33 cellular contexts compared by ENCODE assay signal in genomic region chr15:37138586-37138985, GRCh38.
"Had no signal": no experiment of that assay in that cellular context is flagged by ENCODE, and none has a peak within 500 bp of the region (broad histone marks: within the 10 kb centered on the region; RNA-seq: fewer than 3 reads in every experiment).

No MANE protein-coding gene starts in this region.

- H3K36me3 Mint-ChIP-seq: mesothelial cell of epicardium; naive B cell; natural killer cell treated with Interleukin-12 subunit alpha and Interleukin-12 subunit beta and Interleukin-15 and Interleukin-18, amount 100 ng/mL, for 72 hours had no signal

- H3K79me2 ChIP-seq: hepatocyte, parathyroid adenoma had no signal

- ATAC-seq: esophagus mucosa; gastrocnemius medialis; left lobe of liver; mucosa of descending colon; natural killer cell treated with Interleukin-12 subunit alpha and Interleukin-12 subunit beta and Interleukin-15 and Interleukin-18, amount 100 ng/mL, for 72 hours; right lobe of liver; stimulated activated naive CD8-positive, alpha-beta T cell treated with anti-CD3 and anti-CD28 coated beads, Interleukin-15, amount 100 ng/mL, for 72 hours; upper lobe of right lung had no signal

- H3K27me3 Mint-ChIP-seq: natural killer cell treated with Interleukin-12 subunit alpha and Interleukin-12 subunit beta and Interleukin-15 and Interleukin-18, amount 100 ng/mL, for 72 hours; progenitor cell of endocrine pancreas had no signal

- H3K4me3 Mint-ChIP-seq: endodermal cell; mesothelial cell of epicardium; naive B cell; natural killer cell treated with Interleukin-12 subunit alpha and Interleukin-12 subunit beta and Interleukin-15 and Interleukin-18, amount 100 ng/mL, for 72 hours; neural crest cell; stimulated activated naive CD8-positive, alpha-beta T cell treated with anti-CD3 and anti-CD28 coated beads, Interleukin-15, amount 100 ng/mL, for 72 hours had no signal

- H3K27me3 ChIP-seq: gastrocnemius medialis, hepatocyte, right lobe of liver, suprapubic skin, transverse colon, uterus had no signal

- H2AFZ ChIP-seq: hepatocyte, parathyroid adenoma had no signal

- H3K9me3 ChIP-seq: gastrocnemius medialis, mucosa of descending colon, neutrophil, right lobe of liver, suprapubic skin, transverse colon, upper lobe of right lung, uterus had no signal

- H3K27ac ChIP-seq: dorsolateral prefrontal cortex, epithelial cell of prostate, gastrocnemius medialis, hepatocyte, neutrophil, parathyroid adenoma, right lobe of liver, suprapubic skin, transverse colon, upper lobe of right lung, uterus had no signal

- DNase-seq: dorsolateral prefrontal cortex; effector CD8-positive, alpha-beta T cell; endodermal cell; foreskin fibroblast; gastrocnemius medialis; head of caudate nucleus; kidney; mesenchymal stem cell; mucosa of descending colon; naive B cell; right lobe of liver; stimulated activated CD4-positive, alpha-beta T cell treated with anti-CD3 and anti-CD28 coated beads, Interleukin-12 subunit alpha, Interleukin-12 subunit beta, amount 100 ng/mL, for 4 hours; stimulated activated CD4-positive, alpha-beta T cell treated with anti-CD3 and anti-CD28 coated beads, Interleukin-1b, Interleukin-23, amount 100 ng/mL, for 48 hours; stimulated activated CD4-positive, alpha-beta T cell treated with anti-CD3 and anti-CD28 coated beads, Interleukin-4, amount 100 ng/mL, for 1 hour; stimulated activated CD8-positive, alpha-beta memory T cell treated with anti-CD3 and anti-CD28 coated beads, Interleukin-4, amount 100 ng/mL, for 48 hours; stimulated activated naive CD4-positive, alpha-beta T cell; stimulated activated naive CD8-positive, alpha-beta T cell treated with anti-CD3 and anti-CD28 coated beads, Interleukin-15, amount 100 ng/mL, for 72 hours; transverse colon; upper lobe of right lung; uterus had no signal

- H3K4me2 ChIP-seq: hepatocyte, smooth muscle cell had no signal

- H3K4me1 Mint-ChIP-seq: naive B cell; neural crest cell; stimulated activated naive CD8-positive, alpha-beta T cell treated with anti-CD3 and anti-CD28 coated beads, Interleukin-15, amount 100 ng/mL, for 72 hours had no signal

- H3K4me1 ChIP-seq: gastrocnemius medialis, parathyroid adenoma, right lobe of liver, suprapubic skin, transverse colon, upper lobe of right lung, uterus had no signal

- H3K4me3 ChIP-seq: dorsolateral prefrontal cortex, gastrocnemius medialis, hepatocyte, lung, mucosa of descending colon, right lobe of liver, smooth muscle cell, suprapubic skin, transverse colon, upper lobe of right lung, uterus had no signal

- H3K27ac Mint-ChIP-seq: endodermal cell; mesothelial cell of epicardium; naive B cell; natural killer cell treated with Interleukin-12 subunit alpha and Interleukin-12 subunit beta and Interleukin-15 and Interleukin-18, amount 100 ng/mL, for 72 hours; progenitor cell of endocrine pancreas; stimulated activated naive CD8-positive, alpha-beta T cell treated with anti-CD3 and anti-CD28 coated beads, Interleukin-15, amount 100 ng/mL, for 72 hours had no signal

- H3K36me3 ChIP-seq: gastrocnemius medialis, neutrophil, right lobe of liver, suprapubic skin, transverse colon, upper lobe of right lung, uterus had no signal
